In genomic region chr20:55390791-55391190, GRCh38 we compare ENCODE assay signal across 25 cellular contexts.
"Had no signal": no experiment of that assay in that cellular context is flagged by ENCODE, and none has a peak within 500 bp of the region (broad histone marks: within the 10 kb centered on the region; RNA-seq: fewer than 3 reads in every experiment).

No MANE protein-coding gene starts in this region.

- H3K27me3 ChIP-seq: colonic mucosa, esophagus squamous epithelium, gastrocnemius medialis, heart right ventricle, left lung had no signal

- H3K4me3 Mint-ChIP-seq: dendritic cell treated with granulocyte-macrophage colony-stimulating factor and Interleukin-4, amounts not matched to agents 40 ng/mL and 50 ng/mL, for 4 days; effector memory CD8-positive, alpha-beta T cell; endodermal cell; mesothelial cell of epicardium had no signal

- H3K36me3 Mint-ChIP-seq: mesothelial cell of epicardium had no signal

- H3K4me1 Mint-ChIP-seq: endodermal cell, mesothelial cell of epicardium had no signal

- H3K9me3 Mint-ChIP-seq: endodermal cell had no signal

- H3K4me1 ChIP-seq: colonic mucosa, esophagus squamous epithelium, gastrocnemius medialis, heart right ventricle, left lung, lower lobe of right lung had no signal

- H3K9me3 ChIP-seq: colonic mucosa, esophagus squamous epithelium, gastrocnemius medialis, left lung, lower lobe of right lung had no signal

- H3K27ac ChIP-seq: colonic mucosa, epithelial cell of prostate, esophagus squamous epithelium, gastrocnemius medialis, heart right ventricle, left lung, lower lobe of right lung had no signal

- FAIRE-seq: endometrium, islet of Langerhans, keratinocyte had no signal

- H3K27ac Mint-ChIP-seq: dendritic cell treated with granulocyte-macrophage colony-stimulating factor and Interleukin-4, amounts not matched to agents 40 ng/mL and 50 ng/mL, for 4 days; effector memory CD8-positive, alpha-beta T cell; endodermal cell; mesothelial cell of epicardium had no signal

- H3K4me3 ChIP-seq: colonic mucosa, esophagus squamous epithelium, gastrocnemius medialis, heart right ventricle, left lung, lower lobe of right lung had no signal

- H3K27me3 Mint-ChIP-seq: dendritic cell treated with granulocyte-macrophage colony-stimulating factor and Interleukin-4, amounts not matched to agents 40 ng/mL and 50 ng/mL, for 4 days; effector memory CD8-positive, alpha-beta T cell had no signal

- H3K36me3 ChIP-seq: colonic mucosa, esophagus squamous epithelium, gastrocnemius medialis, heart right ventricle, left lung, lower lobe of right lung had no signal

- DNase-seq: colonic mucosa; cortex of kidney; effector CD8-positive, alpha-beta T cell; effector memory CD8-positive, alpha-beta T cell; endodermal cell; erythroblast; esophagus squamous epithelium; foreskin fibroblast; foreskin melanocyte; gastrocnemius medialis; glutamatergic neuron; head of caudate nucleus; heart right ventricle; hippocampal formation; left cardiac atrium; left lung; left ventricle myocardium superior; lower lobe of right lung; mesenchymal stem cell had no signal
